ENCODE assay signal across 24 cellular contexts in the genomic region with DNA sequence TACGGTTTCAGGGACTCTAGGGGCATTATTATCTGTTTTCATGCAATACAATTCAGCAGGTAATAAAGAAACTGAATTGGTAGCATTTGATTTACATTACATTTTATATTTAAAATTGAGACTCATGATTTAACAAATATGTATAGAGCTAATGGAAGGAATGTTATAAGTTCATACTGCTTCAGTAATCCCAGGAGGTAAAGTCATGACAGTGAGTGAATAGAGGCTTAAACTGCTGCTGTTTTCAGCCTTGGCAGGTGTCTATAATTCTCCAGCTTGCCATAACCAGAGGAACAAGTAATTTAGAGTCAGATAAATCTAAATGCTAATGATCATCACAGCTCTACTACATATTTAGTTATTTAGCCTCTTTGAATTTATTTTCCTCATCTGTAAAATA.
"Had no signal": no experiment of that assay in that cellular context is flagged by ENCODE, and none has a peak within 500 bp of the region (broad histone marks: within the 10 kb centered on the region; RNA-seq: fewer than 3 reads in every experiment).

No MANE protein-coding gene starts in this region.

- H3K36me3 Mint-ChIP-seq: mesothelial cell of epicardium, naive B cell had no signal

- H3K36me3 ChIP-seq: colonic mucosa, esophagus squamous epithelium, gastrocnemius medialis, heart right ventricle, left lung, lower lobe of right lung had no signal

- H3K27me3 Mint-ChIP-seq: dendritic cell treated with granulocyte-macrophage colony-stimulating factor and Interleukin-4, amounts not matched to agents 40 ng/mL and 50 ng/mL, for 4 days; effector memory CD8-positive, alpha-beta T cell; naive B cell had no signal

- H3K27ac Mint-ChIP-seq: dendritic cell treated with granulocyte-macrophage colony-stimulating factor and Interleukin-4, amounts not matched to agents 40 ng/mL and 50 ng/mL, for 4 days; effector memory CD8-positive, alpha-beta T cell; endodermal cell; mesothelial cell of epicardium; naive B cell had no signal

- H3K27me3 ChIP-seq: colonic mucosa, esophagus squamous epithelium, gastrocnemius medialis, heart right ventricle, left lung had no signal

- H3K27ac ChIP-seq: colonic mucosa, epithelial cell of prostate, esophagus squamous epithelium, gastrocnemius medialis, heart right ventricle, left lung, lower lobe of right lung had no signal

- H3K4me3 ChIP-seq: colonic mucosa, esophagus squamous epithelium, gastrocnemius medialis, heart right ventricle, left lung, lower lobe of right lung, mucosa of descending colon had no signal

- H3K4me3 Mint-ChIP-seq: dendritic cell treated with granulocyte-macrophage colony-stimulating factor and Interleukin-4, amounts not matched to agents 40 ng/mL and 50 ng/mL, for 4 days; effector memory CD8-positive, alpha-beta T cell; endodermal cell; mesothelial cell of epicardium; naive B cell had no signal

- DNase-seq: colonic mucosa; cortex of kidney; effector CD8-positive, alpha-beta T cell; effector memory CD8-positive, alpha-beta T cell; endodermal cell; erythroblast; esophagus squamous epithelium; foreskin fibroblast; foreskin melanocyte; gastrocnemius medialis; glutamatergic neuron; head of caudate nucleus; heart right ventricle; hippocampal formation; left cardiac atrium; left lung; left ventricle myocardium superior; lower lobe of right lung; mesenchymal stem cell; mucosa of descending colon; naive B cell had no signal

- H3K9me3 ChIP-seq: colonic mucosa, esophagus squamous epithelium, gastrocnemius medialis, heart right ventricle, left lung, lower lobe of right lung, mucosa of descending colon had no signal

- H3K4me1 Mint-ChIP-seq: endodermal cell, mesothelial cell of epicardium, naive B cell had no signal

- H3K9me3 Mint-ChIP-seq: dendritic cell treated with granulocyte-macrophage colony-stimulating factor and Interleukin-4, amounts not matched to agents 40 ng/mL and 50 ng/mL, for 4 days; effector memory CD8-positive, alpha-beta T cell; endodermal cell; mesothelial cell of epicardium; naive B cell had no signal

- H3K4me1 ChIP-seq: colonic mucosa, esophagus squamous epithelium, gastrocnemius medialis, heart right ventricle, left lung, lower lobe of right lung had no signal
